In genomic region chr1:203216274-203217138, GRCh38 we compare ENCODE assay signal across 8 cellular contexts. TPM values are rescaled to one million over a fixed set of nuclear protein-coding genes. Genes with fewer than 3 reads are reported as not detected.
DNase-seq lines count a peak whose midpoint lies in the region; ATAC-seq and TF ChIP-seq lines count a peak whose summit lies in the region.

No MANE protein-coding gene starts in this region.

- no peaks in the 10 kb centered on the region for H3K4me1 ChIP-seq in smooth muscle cell (ENCODE audit: low read depth)

- no peak overlapping the region for H3K4me3 Mint-ChIP-seq in T-helper 2 cell treated with Interferon-gamma antibody and Interleukin-4, amounts not matched to agents 5 μg/mL and 100 μg/mL, for 36 hours

- H3K9me3 Mint-ChIP-seq in T-helper 2 cell treated with Interferon-gamma antibody and Interleukin-4, amounts not matched to agents 5 μg/mL and 100 μg/mL, for 36 hours: no peaks in the 10 kb centered on the region

- H4K20me1 ChIP-seq in smooth muscle cell (ENCODE audit: low read depth): no peaks in the 10 kb centered on the region

- no peaks in the 10 kb centered on the region for H3K36me3 Mint-ChIP-seq in T-helper 2 cell treated with Interferon-gamma antibody and Interleukin-4, amounts not matched to agents 5 μg/mL and 100 μg/mL, for 36 hours (ENCODE audit: low read depth)

- TF ChIP-seq CTCF in GM12873 (IDR thresholded peaks at IDR 0.05; ENCODE audit: insufficient read depth, low read depth, low read length, missing control alignments) (peak; percentile 70), smooth muscle cell (IDR thresholded peaks at IDR 0.05; ENCODE audit: borderline replicate concordance, insufficient read depth, poor library complexity, severe bottlenecking) (peak; percentile 73)

- no peaks in the 10 kb centered on the region for H3K9me3 ChIP-seq in smooth muscle cell (replicated peaks; ENCODE audit: low read depth)
- no peaks in the 10 kb centered on the region for H3K9me3 ChIP-seq in MG63

- H3K4me3 ChIP-seq in smooth muscle cell: no peak overlapping the region
- H3K4me3 ChIP-seq in MG63: no peak overlapping the region

- H3K79me2 ChIP-seq in smooth muscle cell (ENCODE audit: low read depth): no peaks in the 10 kb centered on the region

- H3K36me3 ChIP-seq in smooth muscle cell (ENCODE audit: low read depth) (no peaks in the 10 kb centered on the region), MG63 (no peaks in the 10 kb centered on the region)

- no peaks in the 10 kb centered on the region for H3K4me1 Mint-ChIP-seq in T-helper 2 cell treated with Interferon-gamma antibody and Interleukin-4, amounts not matched to agents 5 μg/mL and 100 μg/mL, for 36 hours (ENCODE audit: low read depth)

- no peak overlapping the region for H3K4me2 ChIP-seq in smooth muscle cell

- WGBS in smooth muscle cell (ENCODE audit: low lambda C conversion rate): 41% methylated on average over 19 of the region's 19 CpGs

- ATAC-seq in GM18520 (IDR thresholded peaks at IDR 0.05; ENCODE audit: unreplicated experiment): no peak

- H3K9ac ChIP-seq in smooth muscle cell (ENCODE audit: low read depth): no peak overlapping the region

- no peak overlapping the region for H3K27ac ChIP-seq in smooth muscle cell (ENCODE audit: low read depth)

- peak; percentile 75 to 80 for DNase-seq in NCI-H187 (lab: John Stamatoyannopoulos, UW)
- peak; percentile 39 for DNase-seq in T-helper 2 cell treated with Interferon-gamma antibody and Interleukin-4, amounts not matched to agents 5 μg/mL and 100 μg/mL, for 36 hours (ENCODE audit: low spot score)
- DNase-seq in astrocyte of the hippocampus (ENCODE audit: low read depth, low spot score): peak; percentile 87
- DNase-seq in hypothalamus (lab: John Stamatoyannopoulos, UW): peak in 37 of 51 donors; percentile 6 to 76 (median 40)
- peak; percentile 17 for DNase-seq in smooth muscle cell (lab: John Stamatoyannopoulos, UW; ENCODE audit: unreplicated experiment)
- no peak for DNase-seq in MG63

- H3F3A ChIP-seq in smooth muscle cell (ENCODE audit: low read depth): no peaks in the 10 kb centered on the region

- no peaks in the 10 kb centered on the region for H3K27me3 ChIP-seq in smooth muscle cell (ENCODE audit: low read depth)
- H3K27me3 ChIP-seq in MG63: no peaks in the 10 kb centered on the region

- H3K27ac Mint-ChIP-seq in T-helper 2 cell treated with Interferon-gamma antibody and Interleukin-4, amounts not matched to agents 5 μg/mL and 100 μg/mL, for 36 hours: no peak overlapping the region

- peaks cover 20% of the 10 kb centered on the region for H3K27me3 Mint-ChIP-seq in T-helper 2 cell treated with Interferon-gamma antibody and Interleukin-4, amounts not matched to agents 5 μg/mL and 100 μg/mL, for 36 hours (ENCODE audit: low read depth)

- H2AFZ ChIP-seq in smooth muscle cell (ENCODE audit: low read depth): no peak overlapping the region

RNA-seq across cellular contexts. Expression of gene CHIT1, which starts 13.0 kb away (rescaled TPM):
- total RNA-seq in smooth muscle cell: 0.04 TPM in 1 of 2 replicates, not detected in the other
- polyA plus RNA-seq in smooth muscle cell: not detected in 2 replicates
- not detected in 2 replicates for total RNA-seq in MG63 (2014; rRNA removed; shearing (Covaris generic); ENCODE audit: low replicate concordance)

RNA-seq across cellular contexts. Expression of gene CHI3L1, which starts 30.0 kb away (rescaled TPM):
- total RNA-seq in smooth muscle cell: 45.4 TPM in 2 replicates
- 53.6 and 74.7 TPM in 2 replicates for polyA plus RNA-seq in smooth muscle cell
- 3.5 and 4.8 TPM in 2 replicates for total RNA-seq in MG63 (2014; rRNA removed; shearing (Covaris generic); ENCODE audit: low replicate concordance)

RNA-seq across cellular contexts. Expression of gene MYBPH, which starts 40.9 kb away (rescaled TPM):
- 0.67 TPM in 1 of 2 replicates, not detected in the other for total RNA-seq in smooth muscle cell
- polyA plus RNA-seq in smooth muscle cell: 0.51 and 1.7 TPM in 2 replicates
- not detected in 2 replicates for total RNA-seq in MG63 (2014; rRNA removed; shearing (Covaris generic); ENCODE audit: low replicate concordance)
